ENCODE assay signal across 11 cellular contexts in the genomic region with DNA sequence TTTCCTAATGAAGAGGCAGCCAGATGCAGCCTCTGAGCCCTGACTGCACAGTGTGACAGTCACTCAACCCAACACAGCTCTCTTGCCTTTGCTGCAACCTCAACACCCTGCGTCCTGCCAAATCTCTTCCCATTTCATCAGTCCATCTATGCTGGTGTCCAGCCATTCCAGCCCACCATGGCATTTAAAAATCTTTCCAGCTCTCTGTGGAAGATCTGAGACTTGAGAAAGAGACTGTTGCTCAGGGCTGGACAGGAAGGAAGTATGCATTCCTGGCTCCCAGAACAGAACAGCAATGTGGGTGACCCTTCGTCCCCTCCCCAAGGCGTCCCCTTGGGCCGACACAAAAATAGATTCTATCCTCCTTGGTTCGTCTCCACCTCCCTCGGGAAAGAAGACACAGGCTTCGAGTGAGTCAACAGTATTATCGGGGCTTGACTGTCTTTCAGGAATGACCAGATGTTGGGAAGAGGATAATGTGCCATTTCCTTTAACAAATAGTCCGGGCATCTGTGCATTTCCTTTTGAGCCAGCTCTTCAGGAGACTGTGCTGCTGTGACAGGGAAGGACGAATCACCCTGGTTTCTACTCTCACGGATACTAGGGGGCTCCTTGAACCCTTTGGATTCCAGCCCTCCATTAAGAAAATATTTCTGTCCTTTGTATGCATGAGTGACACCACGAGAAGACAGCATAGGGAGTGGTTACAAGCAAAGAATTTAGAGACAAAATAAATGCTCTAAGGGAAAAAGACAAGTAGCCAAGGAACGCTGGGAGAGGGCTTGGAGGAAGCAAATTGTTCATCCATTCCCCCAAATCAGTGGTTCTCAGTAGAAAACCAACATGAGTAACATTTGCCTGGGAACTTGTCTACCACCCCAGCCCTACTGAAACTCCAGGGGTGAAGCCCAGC.
DNase-seq lines count a peak whose midpoint lies in the region; ATAC-seq and TF ChIP-seq lines count a peak whose summit lies in the region.
"Had no signal": no experiment of that assay in that cellular context is flagged by ENCODE, and none has a peak within 500 bp of the region (broad histone marks: within the 10 kb centered on the region; RNA-seq: fewer than 3 reads in every experiment).

No MANE protein-coding gene starts in this region.

- peaks cover 23% of the 10 kb centered on the region for H3F3A ChIP-seq in smooth muscle cell (ENCODE audit: low read depth)

- ATAC-seq in right cardiac atrium (peak; percentile 33 to 51), GM18861 (IDR thresholded peaks at IDR 0.05; ENCODE audit: unreplicated experiment) (no peak)
- ATAC-seq: stimulated activated memory B cell treated with anti-CD40 and anti-IgM and Interleukin-4, amounts not matched to agents 10 μg/mL and 1 μg/mL and 100 μg/mL, for 72 hours had no signal

- no peaks in the 10 kb centered on the region for H4K20me1 ChIP-seq in smooth muscle cell (ENCODE audit: low read depth)

- H3K9me3 ChIP-seq in adipocyte (ENCODE audit: control insufficient read depth, low read length) (no peaks in the 10 kb centered on the region), right cardiac atrium (ENCODE audit: control insufficient read depth, low read length) (no peaks in the 10 kb centered on the region), smooth muscle cell (replicated peaks; ENCODE audit: low read depth) (no peaks in the 10 kb centered on the region)
- H3K9me3 ChIP-seq: neutrophil had no signal

- H3K4me3 ChIP-seq in adipocyte (ENCODE audit: low read length) (peak overlapping the region; percentile 64), right cardiac atrium (ENCODE audit: low read length) (no peak overlapping the region), smooth muscle cell (no peak overlapping the region)

- H3K36me3 ChIP-seq in adipocyte (ENCODE audit: control insufficient read depth, insufficient read depth, low read length, severe bottlenecking) (no peaks in the 10 kb centered on the region), smooth muscle cell (ENCODE audit: low read depth) (no peaks in the 10 kb centered on the region)
- H3K36me3 ChIP-seq: neutrophil had no signal

- H3K9ac ChIP-seq in adipocyte (ENCODE audit: low read length) (no peak overlapping the region), smooth muscle cell (ENCODE audit: low read depth) (peak overlapping the region; percentile 11)

- H3K4me2 ChIP-seq in smooth muscle cell, result peak overlapping the region; percentile 78

- 37% methylated on average over 13 of the region's 13 CpGs for WGBS in right cardiac atrium
- 17% methylated on average over 13 of the region's 13 CpGs for WGBS in smooth muscle cell (ENCODE audit: low lambda C conversion rate)

- no peak for TF ChIP-seq CTCF in smooth muscle cell (IDR thresholded peaks at IDR 0.05; ENCODE audit: borderline replicate concordance, insufficient read depth, poor library complexity, severe bottlenecking)

- H3K27me3 ChIP-seq in adipocyte (replicated peaks; ENCODE audit: control insufficient read depth, insufficient read depth, low read length), result no peaks in the 10 kb centered on the region
- H3K27me3 ChIP-seq in right cardiac atrium (ENCODE audit: control insufficient read depth, insufficient read depth), result no peaks in the 10 kb centered on the region
- H3K27me3 ChIP-seq in smooth muscle cell (ENCODE audit: low read depth), result no peaks in the 10 kb centered on the region
- H3K27me3 ChIP-seq: neutrophil had no signal

- peak overlapping the region; percentile 76 for H2AFZ ChIP-seq in smooth muscle cell (ENCODE audit: low read depth)

- DNase-seq in HCEC 1CT (peak; percentile 36), adipocyte (ENCODE audit: low read depth) (peak; percentile 49), right cardiac atrium (no peak), smooth muscle cell (lab: John Stamatoyannopoulos, UW; ENCODE audit: unreplicated experiment) (no peak), epidermal melanocyte (ENCODE audit: insufficient read length, low spot score) (no peak), pons (ENCODE audit: low spot score) (no peak), T1000 (lab: John Stamatoyannopoulos, UW) (no peak)

- H3K79me2 ChIP-seq in smooth muscle cell (ENCODE audit: low read depth), result no peaks in the 10 kb centered on the region

- intact Hi-C loops in right cardiac atrium (cut with DNase I), result loop anchor here in 3 of 4 donors (10.0 kb wide), 4 partner anchors 65 to 295 kb away; partner anchors contain the start of gene CDC42BPA (in 1 of the 3)

- H3K27ac ChIP-seq in right cardiac atrium (ENCODE audit: low read length), result peak overlapping the region; percentile 42
- peak overlapping the region; percentile 81 for H3K27ac ChIP-seq in smooth muscle cell (ENCODE audit: low read depth)
- H3K27ac ChIP-seq: epithelial cell of prostate, neutrophil had no signal

- H3K4me1 ChIP-seq in adipocyte (ENCODE audit: control insufficient read depth, insufficient read depth, low read length) (peaks cover 17% of the 10 kb centered on the region), right cardiac atrium (ENCODE audit: control insufficient read depth, insufficient read depth, low read length) (peaks cover 13% of the 10 kb centered on the region), smooth muscle cell (ENCODE audit: low read depth) (peaks cover 26% of the 10 kb centered on the region)

Comparison
In these comparisons a context has a peak if more than half of its experiments do, and no peak if none do; other contexts are left out.
1. DNase-seq: peak in HCEC 1CT (single experiment) and adipocyte (single experiment); none in right cardiac atrium (0 of 3), smooth muscle cell (single experiment), epidermal melanocyte (single experiment), pons (single experiment) and T1000 (single experiment).